ENCODE assay signal across 8 cellular contexts in the genomic region with DNA sequence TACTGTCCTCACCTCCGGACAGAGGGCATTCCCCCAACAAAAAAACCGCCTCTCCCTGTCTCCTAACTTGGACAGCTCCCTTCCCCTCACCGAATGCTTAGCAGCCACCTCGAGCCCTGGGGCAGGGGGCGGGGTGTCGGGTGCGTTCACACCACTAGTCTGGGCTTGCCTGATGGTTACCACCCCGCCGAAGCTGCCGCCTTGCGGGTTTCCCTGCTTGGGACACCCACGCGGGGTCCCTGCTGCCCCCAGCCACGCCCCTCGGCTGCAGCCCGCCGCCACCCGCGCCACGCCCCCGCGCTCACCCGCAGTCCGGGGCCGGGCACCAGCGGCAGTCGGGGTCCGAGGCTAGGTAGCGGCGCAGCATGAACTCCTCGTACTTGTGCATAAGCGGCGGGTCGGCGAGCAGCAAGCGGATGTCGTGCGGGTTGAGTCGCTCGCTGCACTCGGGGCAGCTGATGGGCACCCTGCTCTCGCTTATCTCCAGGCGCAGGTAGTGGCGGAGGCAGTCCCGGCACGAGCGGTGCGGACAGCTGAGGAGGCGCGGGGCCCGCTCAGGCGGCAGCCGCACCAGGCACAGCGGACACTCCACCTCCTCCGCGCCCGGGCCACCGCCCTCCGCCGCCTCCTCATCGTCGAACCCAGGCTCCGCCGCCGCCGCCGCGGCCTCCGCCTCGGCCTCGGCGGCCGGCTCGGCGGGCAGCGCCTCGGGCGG. TPM values are rescaled to one million over a fixed set of nuclear protein-coding genes. Genes with fewer than 3 reads are reported as not detected.
A peak's percentile ranks its signal among the peaks of the same experiment; 100 is the strongest.
DNase-seq lines count a peak whose midpoint lies in the region; ATAC-seq and TF ChIP-seq lines count a peak whose summit lies in the region.

No MANE protein-coding gene starts in this region.

- H3K9ac ChIP-seq in HCT116 (ENCODE audit: low read length): peak overlapping the region; percentile 76

- peak; percentile 46 for ATAC-seq in HCT116
- peak; percentile 24 to 35 for ATAC-seq in activated CD4-positive, CD25-positive, alpha-beta regulatory T cell treated with anti-CD3 and anti-CD28 coated beads, Interleukin-2, amount 50 U/mL, for 24 hours
- peak; percentile 59 for ATAC-seq in left lung

- H3K79me2 ChIP-seq in HCT116 (ENCODE audit: insufficient read depth, low read length): peaks cover 47% of the 10 kb centered on the region

- no peak for TF ChIP-seq RAD21 in HCT116 (IDR thresholded peaks at IDR 0.05; ENCODE audit: low read depth)

- peaks cover 20 to 27% of the 10 kb centered on the region in 2 experiments for H3K4me1 ChIP-seq in HCT116 (ENCODE audit: control insufficient read depth in 1 of 2, insufficient read depth in 2 of 2, low read length in 2 of 2)
- H3K4me1 ChIP-seq in left lung: peaks cover 8 to 40% of the 10 kb centered on the region in 2 donors

- TF ChIP-seq CTCF in GM10248 (IDR thresholded peaks at IDR 0.05; ENCODE audit: control extremely low read depth, extremely low read depth, low read depth, missing control alignments) (no peak), HCT116 (IDR thresholded peaks at IDR 0.05 in 2 of 3, conservative IDR thresholded peaks at IDR 0.05 in 1 of 3; ENCODE audit: borderline replicate concordance in 1 of 3, insufficient read depth in 1 of 3, low read depth in 2 of 3, low read length in 2 of 3) (no peak), choroid plexus epithelial cell (conservative IDR thresholded peaks at IDR 0.05; ENCODE audit: low read depth, low read length) (no peak), left lung (IDR thresholded peaks at IDR 0.05) (no peak)

- no peak for TF ChIP-seq POLR2A in HCT116 (IDR thresholded peaks at IDR 0.05; ENCODE audit: borderline replicate concordance, extremely low read depth, insufficient read depth, insufficient read length)

- intact Hi-C loops in HCT116 (cut with micrococcal nuclease) (loop anchor here (2.0 kb wide), 1 partner anchor 25 kb away; no protein-coding TSS in a partner anchor), left lung (cut with DNase I) (no loop called here)

- DNase-seq in GM10248 (ENCODE audit: extremely low spot score) (peak; percentile 60), HCT116 (ENCODE audit: low read depth, low spot score) (no peak), MV-4-11 (lab: John Stamatoyannopoulos, UW) (peak; percentile 7), choroid plexus epithelial cell (ENCODE audit: low read depth) (peak; percentile 47), left lung (peak; percentile 71 to 90), HCEC 1CT (no peak)
- DNase-seq in stimulated activated CD4-positive, alpha-beta T cell treated with anti-CD3 and anti-CD28 coated beads, Interleukin-4, amount 100 ng/mL, for 24 hours: peak; percentile 55

- POLR2A ChIA-PET in GM10248 (lab: Yijun Ruan, JAX) (interaction anchor here (0.5 to 1.9 kb wide), 8 partner anchors 10 to 93 kb away, joined by 3 to 22 read pairs (median 6); no protein-coding TSS in a partner anchor), HCT116 (lab: Charles Lee) (interaction anchor here (1.1 to 2.5 kb wide), 9 partner anchors 10 to 87 kb away, joined by 3 to 41 read pairs (median 5); no protein-coding TSS in a partner anchor)

- H3K36me3 ChIP-seq in HCT116 (ENCODE audit: control insufficient read depth in 1 of 2, insufficient read depth in 2 of 2, low read length in 2 of 2) (no peaks in the 10 kb centered on the region), left lung (no peaks in the 10 kb centered on the region)

- H3K9me2 ChIP-seq in HCT116 (ENCODE audit: insufficient read depth): 0 out of 2 replicates have a peak, but pooled peaks cover 2% of the 10 kb centered on the region

- H3K27ac ChIP-seq in HCT116 (ENCODE audit: low read depth, low read length): peak overlapping the region; percentile 84
- peak overlapping the region; percentile 75 to 95 for H3K27ac ChIP-seq in left lung

- BruUV-seq in HCT116 (replicated peaks; lab: Mats Ljungman, UMichigan): no TSS peak

- no peaks in the 10 kb centered on the region; the same call in 1 of the 2 replicates for H4K20me1 ChIP-seq in HCT116 (ENCODE audit: insufficient read depth)

- H3K4me2 ChIP-seq in HCT116 (ENCODE audit: low read length): peak overlapping the region; percentile 99

- RAD21 ChIA-PET in HCT116 (lab: Charles Lee; ENCODE audit: low non-redundant PET in 1 of 2, low total read pairs in 2 of 2, uncharacterized antibody in 2 of 2, unreplicated experiment in 2 of 2): interaction anchor here in 1 of 2 experiments (1.5 kb wide), 1 partner anchor 43 kb away, joined by 4 read pairs; no protein-coding TSS in a partner anchor

- H3K9me3 ChIP-seq in HCT116 (ENCODE audit: control insufficient read depth in 1 of 2, insufficient read depth in 1 of 2, low read depth in 1 of 2, low read length in 2 of 2) (no peaks in the 10 kb centered on the region), left lung (no peaks in the 10 kb centered on the region)

- no peaks in the 10 kb centered on the region for H3K27me3 ChIP-seq in HCT116 (ENCODE audit: insufficient read depth, low read length)
- H3K27me3 ChIP-seq in left lung: no peaks in the 10 kb centered on the region

- H3K4me3 ChIP-seq in HCT116 (replicated peaks in 1 of 2; ENCODE audit: low read depth in 1 of 2, low read length in 2 of 2) (peak overlapping the region; percentile 71 to 86), choroid plexus epithelial cell (ENCODE audit: low read depth, low read length) (peak overlapping the region; percentile 90), left lung (peak overlapping the region; percentile 71 to 74)

- CTCF ChIA-PET in GM10248 (lab: Yijun Ruan, JAX): no interaction called here
- CTCF ChIA-PET in HCT116 (lab: Charles Lee): interaction anchor here (1.0 kb wide), 1 partner anchor 31 kb away, joined by 3 read pairs; no protein-coding TSS in a partner anchor

- no peak overlapping the region for H2AFZ ChIP-seq in HCT116 (ENCODE audit: low read depth, low read length, poor library complexity, severe bottlenecking)

TF ChIP-seq in HCT116, 20 proteins besides CTCF, POLR2A, EP300 and RAD21:
- TF ChIP-seq EGR1 (IDR thresholded peaks at IDR 0.05; ENCODE audit: low read depth): peak; percentile 70
- TF ChIP-seq, protein P1, sequence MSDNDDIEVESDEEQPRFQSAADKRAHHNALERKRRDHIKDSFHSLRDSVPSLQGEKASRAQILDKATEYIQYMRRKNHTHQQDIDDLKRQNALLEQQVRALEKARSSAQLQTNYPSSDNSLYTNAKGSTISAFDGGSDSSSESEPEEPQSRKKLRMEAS (IDR thresholded peaks at IDR 0.05): peak; percentile 33
- no peak for TF ChIP-seq CEBPB (IDR thresholded peaks at IDR 0.05; ENCODE audit: low read depth)
- TF ChIP-seq, protein P2, sequence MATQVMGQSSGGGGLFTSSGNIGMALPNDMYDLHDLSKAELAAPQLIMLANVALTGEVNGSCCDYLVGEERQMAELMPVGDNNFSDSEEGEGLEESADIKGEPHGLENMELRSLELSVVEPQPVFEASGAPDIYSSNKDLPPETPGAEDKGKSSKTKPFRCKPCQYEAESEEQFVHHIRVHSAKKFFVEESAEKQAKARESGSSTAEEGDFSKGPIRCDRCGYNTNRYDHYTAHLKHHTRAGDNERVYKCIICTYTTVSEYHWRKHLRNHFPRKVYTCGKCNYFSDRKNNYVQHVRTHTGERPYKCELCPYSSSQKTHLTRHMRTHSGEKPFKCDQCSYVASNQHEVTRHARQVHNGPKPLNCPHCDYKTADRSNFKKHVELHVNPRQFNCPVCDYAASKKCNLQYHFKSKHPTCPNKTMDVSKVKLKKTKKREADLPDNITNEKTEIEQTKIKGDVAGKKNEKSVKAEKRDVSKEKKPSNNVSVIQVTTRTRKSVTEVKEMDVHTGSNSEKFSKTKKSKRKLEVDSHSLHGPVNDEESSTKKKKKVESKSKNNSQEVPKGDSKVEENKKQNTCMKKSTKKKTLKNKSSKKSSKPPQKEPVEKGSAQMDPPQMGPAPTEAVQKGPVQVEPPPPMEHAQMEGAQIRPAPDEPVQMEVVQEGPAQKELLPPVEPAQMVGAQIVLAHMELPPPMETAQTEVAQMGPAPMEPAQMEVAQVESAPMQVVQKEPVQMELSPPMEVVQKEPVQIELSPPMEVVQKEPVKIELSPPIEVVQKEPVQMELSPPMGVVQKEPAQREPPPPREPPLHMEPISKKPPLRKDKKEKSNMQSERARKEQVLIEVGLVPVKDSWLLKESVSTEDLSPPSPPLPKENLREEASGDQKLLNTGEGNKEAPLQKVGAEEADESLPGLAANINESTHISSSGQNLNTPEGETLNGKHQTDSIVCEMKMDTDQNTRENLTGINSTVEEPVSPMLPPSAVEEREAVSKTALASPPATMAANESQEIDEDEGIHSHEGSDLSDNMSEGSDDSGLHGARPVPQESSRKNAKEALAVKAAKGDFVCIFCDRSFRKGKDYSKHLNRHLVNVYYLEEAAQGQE (IDR thresholded peaks at IDR 0.05; ENCODE audit: low read depth): no peak
- TF ChIP-seq POLR2AphosphoS5 (IDR thresholded peaks at IDR 0.05; ENCODE audit: low read depth, low read length): 0 out of 2 replicates have a peak, but pooled peaks have one; percentile 27
- TF ChIP-seq ZFX (IDR thresholded peaks at IDR 0.05): peak; percentile 52; the same call in 1 of the 2 replicates
- TF ChIP-seq FOSL1 (IDR thresholded peaks at IDR 0.05; ENCODE audit: low read depth): no peak
- no peak for TF ChIP-seq CBX3 (IDR thresholded peaks at IDR 0.05; ENCODE audit: low read depth)

RNA-seq across cellular contexts. Expression of gene RNF19B, which starts 0.7 kb away (rescaled TPM):
- 22.5 TPM for total RNA-seq in HCT116 (2021; ENCODE audit: unreplicated experiment)
- 24.1 and 32.5 TPM in 2 replicates for polyA plus RNA-seq in HCT116 (2012)
- total RNA-seq in left lung: 10 to 100 TPM; 37.8 to 46.0 TPM

Comparison
In these comparisons a context has a peak if more than half of its experiments do, and no peak if none do; other contexts are left out.
1. DNase-seq: peak in GM10248 (single experiment), MV-4-11 (single experiment), choroid plexus epithelial cell (single experiment), left lung (2 of 2) and stimulated activated CD4-positive, alpha-beta T cell treated with anti-CD3 and anti-CD28 coated beads, Interleukin-4, amount 100 ng/mL, for 24 hours (single experiment); none in HCT116 (single experiment) and HCEC 1CT (single experiment).
2. Peak in every context shown above with its lines, with median percentiles within 50 percentile points of each other: ATAC-seq and H3K4me3 ChIP-seq.